ENCODE assay signal across 1 cellular context in genomic region chr22:38715176-38715764, GRCh38.
TF ChIP-seq lines count a peak whose summit lies in the region.

No MANE protein-coding gene starts in this region.

TF ChIP-seq in HepG2, 621 proteins besides CTCF, POLR2A, EP300 and RAD21:
- no peak for TF ChIP-seq ZBTB38 (CRISPR knock-in tag; IDR thresholded peaks at IDR 0.05)
- TF ChIP-seq ZNF138 (CRISPR knock-in tag; IDR thresholded peaks at IDR 0.05; ENCODE audit: low read depth), result no peak
- no peak for TF ChIP-seq MTA3 (CRISPR knock-in tag; IDR thresholded peaks at IDR 0.05)
- TF ChIP-seq ZNF839 (CRISPR knock-in tag; IDR thresholded peaks at IDR 0.05; ENCODE audit: borderline replicate concordance), result no peak
- TF ChIP-seq ZBTB33 (CRISPR knock-in tag; IDR thresholded peaks at IDR 0.05), result no peak
- TF ChIP-seq DZIP1 (CRISPR knock-in tag; IDR thresholded peaks at IDR 0.05), result no peak
- no peak for TF ChIP-seq TAF15 (IDR thresholded peaks at IDR 0.05; ENCODE audit: low read depth, low read length, poor library complexity, severe bottlenecking)
- no peak for TF ChIP-seq ATF4 (CRISPR knock-in tag; IDR thresholded peaks at IDR 0.05)
- TF ChIP-seq MIXL1 (CRISPR knock-in tag; IDR thresholded peaks at IDR 0.05), result no peak
- TF ChIP-seq PATZ1 (CRISPR knock-in tag; IDR thresholded peaks at IDR 0.05), result no peak
- no peak for TF ChIP-seq MED8 (CRISPR knock-in tag; IDR thresholded peaks at IDR 0.05; ENCODE audit: insufficient replicate concordance)
- no peak for TF ChIP-seq ZBTB7B (CRISPR knock-in tag; IDR thresholded peaks at IDR 0.05)
TF ChIP-seq in HepG2: peak in this region for 0.
